Comparison of ENCODE assay signal across 24 cellular contexts in genomic region chr12:40668095-40668494, GRCh38. TPM values are rescaled to one million over a fixed set of nuclear protein-coding genes. Genes with fewer than 3 reads are reported as not detected.
DNase-seq lines count a peak whose midpoint lies in the region; ATAC-seq, FAIRE-seq and TF ChIP-seq lines count a peak whose summit lies in the region.
"Had no signal": no experiment of that assay in that cellular context is flagged by ENCODE, and none has a peak within 500 bp of the region (broad histone marks: within the 10 kb centered on the region; RNA-seq: fewer than 3 reads in every experiment).

No MANE protein-coding gene starts in this region.

- no peak for TF ChIP-seq EP300 in HepG2 (IDR thresholded peaks at IDR 0.05; ENCODE audit: low read depth in 2 of 2, low read length in 2 of 2)
- TF ChIP-seq EP300 in HepG2 (CRISPR knock-in tag; IDR thresholded peaks at IDR 0.05; ENCODE audit: borderline replicate concordance) = no peak

- no peak for FAIRE-seq in HepG2 (lab: Jason Lieb, UNC)
- FAIRE-seq: RCC 7860, TTC549 had no signal

- H3K27me3 ChIP-seq in right lobe of liver = no peaks in the 10 kb centered on the region
- H3K27me3 ChIP-seq in HepG2 (ENCODE audit: control insufficient read depth in 1 of 2, insufficient read depth in 2 of 2, low read length in 2 of 2) = no peaks in the 10 kb centered on the region
- no peaks in the 10 kb centered on the region for H3K27me3 ChIP-seq in OCI-LY3 (ENCODE audit: low read depth, low read length)
- no peaks in the 10 kb centered on the region for H3K27me3 ChIP-seq in hepatocyte
- H3K27me3 ChIP-seq: SJCRH30 had no signal

- H3K4me2 ChIP-seq in HepG2 (ENCODE audit: low read depth, low read length) (no peak overlapping the region), OCI-LY3 (ENCODE audit: low read length) (no peak overlapping the region), hepatocyte (no peak overlapping the region)
- H3K4me2 ChIP-seq: smooth muscle cell had no signal

- no peaks in the 10 kb centered on the region for H3K9me2 ChIP-seq in hepatocyte (replicated peaks; ENCODE audit: insufficient read depth)

- H3K9ac ChIP-seq in HepG2 (ENCODE audit: insufficient read depth, low read depth, low read length) (no peak overlapping the region), OCI-LY3 (ENCODE audit: low read length) (no peak overlapping the region)

- H3K27ac ChIP-seq in right lobe of liver = no peak overlapping the region
- no peak overlapping the region for H3K27ac ChIP-seq in HepG2 (ENCODE audit: extremely low read length, insufficient read depth, low read length)
- H3K27ac ChIP-seq in OCI-LY3 (ENCODE audit: low read length) = no peak overlapping the region
- no peak overlapping the region for H3K27ac ChIP-seq in hepatocyte
- H3K27ac ChIP-seq: left ventricle myocardium inferior, SJCRH30 had no signal

- ATAC-seq in right lobe of liver = peak; percentile 67 to 84 (median 70)
- no peak for ATAC-seq in HepG2
- no peak for ATAC-seq in HG02763 (IDR thresholded peaks at IDR 0.05; ENCODE audit: unreplicated experiment)
- ATAC-seq: stimulated activated effector memory CD8-positive, alpha-beta T cell treated with anti-CD3 and anti-CD28 coated beads, Interleukin-12 subunit alpha, Interleukin-12 subunit beta, amount 100 ng/mL, for 72 hours had no signal

- TF ChIP-seq POLR2A in right lobe of liver (IDR thresholded peaks at IDR 0.05) (no peak), HepG2 (IDR thresholded peaks at IDR 0.05; ENCODE audit: insufficient read depth in 1 of 2, low read depth in 2 of 2, low read length in 2 of 2) (no peak)

- no TSS peak for BruUV-seq in HepG2 (replicated peaks; lab: Mats Ljungman, UMichigan)

- H3K9me3 ChIP-seq in right lobe of liver = no peaks in the 10 kb centered on the region
- H3K9me3 ChIP-seq in HepG2 (ENCODE audit: low read length) = no peaks in the 10 kb centered on the region
- H3K9me3 ChIP-seq in OCI-LY3 (ENCODE audit: insufficient read depth, low read length) = no peaks in the 10 kb centered on the region
- H3K9me3 ChIP-seq in hepatocyte (ENCODE audit: low read depth) = no peaks in the 10 kb centered on the region
- H3K9me3 ChIP-seq: SJCRH30 had no signal

- TF ChIP-seq RAD21 in HepG2 (CRISPR knock-in tag; IDR thresholded peaks at IDR 0.05) = no peak

- H3K79me2 ChIP-seq in HepG2 (ENCODE audit: insufficient read depth, low read length) = no peaks in the 10 kb centered on the region
- no peaks in the 10 kb centered on the region for H3K79me2 ChIP-seq in OCI-LY3 (ENCODE audit: low read length)
- H3K79me2 ChIP-seq in hepatocyte = no peaks in the 10 kb centered on the region

- no peaks in the 10 kb centered on the region for H3K36me3 ChIP-seq in right lobe of liver
- no peaks in the 10 kb centered on the region for H3K36me3 ChIP-seq in HepG2 (replicated peaks in 1 of 2; ENCODE audit: control insufficient read depth in 1 of 2, insufficient read depth in 2 of 2, low read length in 2 of 2)
- H3K36me3 ChIP-seq in OCI-LY3 (replicated peaks; ENCODE audit: low read depth, low read length) = no peaks in the 10 kb centered on the region
- H3K36me3 ChIP-seq in hepatocyte (replicated peaks; ENCODE audit: insufficient read depth, low read depth) = no peaks in the 10 kb centered on the region
- H3K36me3 ChIP-seq: left ventricle myocardium inferior, SJCRH30 had no signal

- DNase-seq in right lobe of liver = no peak
- DNase-seq in HepG2 (ENCODE audit: low spot score) = no peak
- DNase-seq in hepatocyte (ENCODE audit: low spot score) = no peak
- no peak for DNase-seq in Kasumi-1 (lab: John Stamatoyannopoulos, UW)
- no peak for DNase-seq in NCI-H1092 (lab: John Stamatoyannopoulos, UW)
- DNase-seq: activated CD4-positive, alpha-beta memory T cell treated with anti-CD3 and anti-CD28 coated beads, Interleukin-2, amount 10 ng/mL, durations not matched to agents 7 days and 5 days; activated CD4-positive, CD25-positive, alpha-beta regulatory T cell treated with anti-CD3 and anti-CD28 coated beads, Interleukin-2, amount 50 U/mL, for 72 hours; activated gamma-delta T cell; cerebellar nuclear complex; foreskin fibroblast; Karpas-422; left ventricle myocardium inferior; naive B cell; NCI-H1048; NCI-H1930 had no signal

- in situ Hi-C loops in HepG2 (cut with HindIII; ENCODE audit: extremely low pct_ligation_motif_present, low pct_unique_long_range_greater_than_20kb) = no loop called here

- POLR2A ChIA-PET in HepG2 (lab: Yijun Ruan, JAX) = no interaction called here

- CTCF ChIA-PET in HepG2 (lab: Yijun Ruan, JAX; ENCODE audit: low intra/inter-chr PET ratio, low total read pairs) = no interaction called here

- no peak overlapping the region for H2AFZ ChIP-seq in HepG2 (ENCODE audit: low read length)
- H2AFZ ChIP-seq in OCI-LY3 (ENCODE audit: low read depth, low read length) = no peak overlapping the region
- no peak overlapping the region for H2AFZ ChIP-seq in hepatocyte

- H3K4me3 ChIP-seq in right lobe of liver (no peak overlapping the region), HepG2 (replicated peaks in 1 of 3; ENCODE audit: insufficient read depth in 1 of 3, low read depth in 2 of 3, low read length in 3 of 3) (no peak overlapping the region), OCI-LY3 (ENCODE audit: low read length) (no peak overlapping the region), hepatocyte (no peak overlapping the region)
- H3K4me3 ChIP-seq: left ventricle myocardium inferior, SJCRH30, smooth muscle cell had no signal

- TF ChIP-seq CTCF in right lobe of liver (IDR thresholded peaks at IDR 0.05) = peak in 1 of 4 donors; percentile 20
- no peak for TF ChIP-seq CTCF in HepG2 (CRISPR knock-in tag; IDR thresholded peaks at IDR 0.05)
- TF ChIP-seq CTCF in OCI-LY3 (IDR thresholded peaks at IDR 0.05; ENCODE audit: low read depth, low read length) = peak; percentile 55
- TF ChIP-seq CTCF in hepatocyte (IDR thresholded peaks at IDR 0.05; ENCODE audit: poor library complexity) = peak; percentile 7

- intact Hi-C loops in right lobe of liver (cut with DNase I) (no loop called here), HepG2 (cut with micrococcal nuclease; ENCODE audit: unreplicated experiment) (no loop called here)

- H4K20me1 ChIP-seq in HepG2 (ENCODE audit: insufficient read depth, low read length) (no peaks in the 10 kb centered on the region), OCI-LY3 (ENCODE audit: insufficient read depth, low read length) (no peaks in the 10 kb centered on the region), hepatocyte (ENCODE audit: insufficient read depth, poor library complexity, severe bottlenecking) (no peaks in the 10 kb centered on the region)

- peaks cover 0 to 9% (median 0%) of the 10 kb centered on the region in 4 donors for H3K4me1 ChIP-seq in right lobe of liver
- no peaks in the 10 kb centered on the region for H3K4me1 ChIP-seq in HepG2 (ENCODE audit: insufficient read depth, low read length)
- H3K4me1 ChIP-seq in OCI-LY3 (ENCODE audit: low read length) = peaks cover 7% of the 10 kb centered on the region
- H3K4me1 ChIP-seq in hepatocyte (ENCODE audit: insufficient read depth) = no peaks in the 10 kb centered on the region
- H3K4me1 ChIP-seq: left ventricle myocardium inferior, SJCRH30 had no signal

TF ChIP-seq in HepG2, 621 proteins besides CTCF, POLR2A, EP300 and RAD21 (continues in another document):
- TF ChIP-seq ZNF362 (CRISPR knock-in tag; IDR thresholded peaks at IDR 0.05; ENCODE audit: borderline replicate concordance) (no peak), SMAD3 (CRISPR knock-in tag; IDR thresholded peaks at IDR 0.05) (no peak), ZFP1 (CRISPR knock-in tag; IDR thresholded peaks at IDR 0.05) (no peak), ZNF12 (CRISPR knock-in tag; IDR thresholded peaks at IDR 0.05) (no peak), BRD4 (CRISPR knock-in tag; IDR thresholded peaks at IDR 0.05) (no peak)

RNA-seq across cellular contexts. Expression of gene CNTN1, which starts 24.1 kb away (rescaled TPM):
- total RNA-seq in right lobe of liver = under 1 TPM; 0.09 to 0.66 (median 0.26) TPM
- total RNA-seq in HepG2 (2016; rRNA removed; fragmentation: Illumina TruSeq; extraction: Trizol) = 0.07 and 0.29 TPM in 2 replicates
- total RNA-seq in HepG2 (2016; cell fraction: cytosol; rRNA removed; fragmentation: Illumina TruSeq; extraction: Trizol; ENCODE audit: low read depth) = not detected in 2 replicates
- total RNA-seq in HepG2 (2016; cell fraction: insoluble cytoplasmic fraction; rRNA removed; fragmentation: Illumina TruSeq; extraction: Trizol) = 0.06 TPM in 1 of 2 replicates, not detected in the other
- not detected in 2 replicates for total RNA-seq in HepG2 (2016; cell fraction: membrane; rRNA removed; fragmentation: Illumina TruSeq; extraction: Trizol)
- not detected in 2 replicates for total RNA-seq in HepG2 (2016; cell fraction: nucleus; rRNA removed; fragmentation: Illumina TruSeq; extraction: Trizol)
- polyA plus RNA-seq in HepG2 (2011; rRNA removed) = 0.01 TPM in 1 of 2 replicates, not detected in the other
- not detected in 2 replicates for polyA plus RNA-seq in HepG2 (2011; cell fraction: cytosol; rRNA removed)
- 0.03 TPM in 1 of 2 replicates, not detected in the other for polyA plus RNA-seq in HepG2 (2011; cell fraction: nucleus; rRNA removed)
- polyA plus RNA-seq in HepG2 (2012) = not detected in 2 replicates
- polyA plus RNA-seq in HepG2 (2016; cell fraction: cytosol; fragmentation: Illumina TruSeq; extraction: Trizol; ENCODE audit: low read depth) = not detected in 2 replicates
- polyA plus RNA-seq in HepG2 (2016; cell fraction: insoluble cytoplasmic fraction; fragmentation: Illumina TruSeq; extraction: Trizol; ENCODE audit: low read depth) = 0.04 TPM in 1 of 2 replicates, not detected in the other
- polyA plus RNA-seq in HepG2 (2016; cell fraction: membrane; fragmentation: Illumina TruSeq; extraction: Trizol; ENCODE audit: low read depth) = not detected in 2 replicates
- not detected in 2 replicates for polyA plus RNA-seq in HepG2 (2016; cell fraction: nucleus; fragmentation: Illumina TruSeq; extraction: Trizol; ENCODE audit: insufficient read depth, low read depth)
- polyA minus RNA-seq in HepG2 (2011; rRNA and poly(A)+ RNA removed; ENCODE audit: low replicate concordance) = not detected in 2 replicates
- not detected in 2 replicates for polyA minus RNA-seq in HepG2 (2011; cell fraction: cytosol; rRNA and poly(A)+ RNA removed)
- polyA minus RNA-seq in HepG2 (2011; cell fraction: nucleus; rRNA and poly(A)+ RNA removed) = not detected in 2 replicates
- total RNA-seq in hepatocyte = 2.4 and 4.1 TPM in 2 replicates
- polyA plus RNA-seq in hepatocyte = 0.58 and 1.7 TPM in 2 replicates
- total RNA-seq: activated CD4-positive, alpha-beta memory T cell treated with anti-CD3 and anti-CD28 coated beads, Interleukin-2, amount 10 ng/mL, durations not matched to agents 7 days and 5 days; T-helper 1 cell treated with Interleukin-12 subunit alpha and Interleukin-12 subunit beta and Interleukin-4 antibody, amounts not matched to agents 30 ng/mL and 1 ng/mL, for 36 hours had no signal
- polyA plus RNA-seq: CD14-positive monocyte had no signal

Comparison
In these comparisons a context has a peak if more than half of its experiments do, and no peak if none do; other contexts are left out.
1. ATAC-seq: peak in right lobe of liver (4 of 4); none in HepG2 (single experiment) and HG02763 (single experiment).